ENCODE assay signal across 20 cellular contexts in the genomic region with DNA sequence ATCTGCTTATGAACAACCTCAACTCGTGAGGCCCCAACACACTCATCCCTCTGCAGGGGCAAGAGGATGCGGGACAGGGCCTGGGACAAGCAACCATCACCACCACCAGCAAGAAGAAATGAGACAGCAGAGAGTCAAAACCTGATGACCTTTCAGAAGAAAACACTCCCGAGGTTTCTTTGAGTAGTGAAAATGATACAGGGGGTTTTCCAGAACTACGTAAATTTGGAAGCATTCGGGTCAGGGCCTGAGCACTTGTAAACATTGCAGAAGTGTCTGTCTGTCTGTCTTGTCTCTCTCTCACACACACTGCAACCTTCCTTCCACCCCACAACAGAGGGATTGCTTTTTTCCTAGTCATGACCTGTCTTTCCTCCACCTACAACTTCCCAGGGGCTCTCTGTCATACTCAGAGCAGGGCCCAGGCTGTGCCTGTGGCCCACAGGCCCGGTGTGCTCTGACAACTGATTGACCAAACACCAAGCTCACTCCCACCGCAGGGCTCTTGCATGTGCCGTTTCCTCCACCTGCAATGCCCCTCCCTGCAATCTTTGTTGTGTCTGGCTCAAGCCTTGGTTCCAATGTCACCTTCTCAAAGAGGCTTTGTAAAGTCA.
DNase-seq lines count a peak whose midpoint lies in the region; ATAC-seq and TF ChIP-seq lines count a peak whose summit lies in the region.
"Had no signal": no experiment of that assay in that cellular context is flagged by ENCODE, and none has a peak within 500 bp of the region (broad histone marks: within the 10 kb centered on the region; RNA-seq: fewer than 3 reads in every experiment).

No MANE protein-coding gene starts in this region.

- H3K27ac ChIP-seq in MM.1S (ENCODE audit: low read length) (peak overlapping the region; percentile 11; the same call in 1 of the 2 replicates), ascending aorta (no peak overlapping the region)
- H3K27ac ChIP-seq: SJCRH30 had no signal

- no peaks in the 10 kb centered on the region for H3K9me3 ChIP-seq in MM.1S (replicated peaks; ENCODE audit: insufficient read depth, low read length)
- no peaks in the 10 kb centered on the region for H3K9me3 ChIP-seq in ascending aorta
- H3K9me3 ChIP-seq: MG63, SJCRH30 had no signal

- H3K79me2 ChIP-seq in MM.1S (ENCODE audit: low read length) = no peaks in the 10 kb centered on the region

- no peak overlapping the region for H3K27ac Mint-ChIP-seq in activated CD8-positive, alpha-beta T cell treated with anti-CD3 and anti-CD28 coated beads for 36 hours
- H3K27ac Mint-ChIP-seq in activated CD8-positive, alpha-beta T cell treated with anti-CD3 and anti-CD28 coated beads, Interleukin-2, amount 10 ng/mL, durations not matched to agents 7 days and 5 days = no peak overlapping the region
- peak overlapping the region; percentile 74 for H3K27ac Mint-ChIP-seq in stimulated activated naive B cell treated with anti-CD40 and anti-IgM and Interleukin-4, amounts not matched to agents 10 μg/mL and 1 μg/mL and 100 μg/mL, for 72 hours
- H3K27ac Mint-ChIP-seq: dendritic cell treated with granulocyte-macrophage colony-stimulating factor and Interleukin-4, amounts not matched to agents 40 ng/mL and 50 ng/mL, for 4 days; mesothelial cell of epicardium; stimulated activated naive CD8-positive, alpha-beta T cell treated with anti-CD3 and anti-CD28 coated beads, Interleukin-15, Interleukin-2, amounts not matched to agents 100 ng/mL and 50 ng/mL, for 24 hours had no signal

- no peaks in the 10 kb centered on the region for H3K36me3 Mint-ChIP-seq in activated CD8-positive, alpha-beta T cell treated with anti-CD3 and anti-CD28 coated beads for 36 hours (ENCODE audit: low read depth)
- no peaks in the 10 kb centered on the region for H3K36me3 Mint-ChIP-seq in activated CD8-positive, alpha-beta T cell treated with anti-CD3 and anti-CD28 coated beads, Interleukin-2, amount 10 ng/mL, durations not matched to agents 7 days and 5 days (ENCODE audit: low read depth)
- H3K36me3 Mint-ChIP-seq in stimulated activated naive B cell treated with anti-CD40 and anti-IgM and Interleukin-4, amounts not matched to agents 10 μg/mL and 1 μg/mL and 100 μg/mL, for 72 hours = no peaks in the 10 kb centered on the region
- H3K36me3 Mint-ChIP-seq: CD14-positive monocyte had no signal

- POLR2A ChIA-PET in activated CD8-positive, alpha-beta T cell treated with anti-CD3 and anti-CD28 coated beads for 36 hours (lab: Charles Lee) = no interaction called here
- POLR2A ChIA-PET in activated CD8-positive, alpha-beta T cell treated with anti-CD3 and anti-CD28 coated beads, Interleukin-2, amount 10 ng/mL, durations not matched to agents 7 days and 5 days (lab: Charles Lee) = no interaction called here

- intact Hi-C loops in activated CD8-positive, alpha-beta T cell treated with anti-CD3 and anti-CD28 coated beads for 36 hours (cut with micrococcal nuclease) = no loop called here
- intact Hi-C loops in ascending aorta (cut with DNase I) = no loop called here

- CTCF ChIA-PET in activated CD8-positive, alpha-beta T cell treated with anti-CD3 and anti-CD28 coated beads for 36 hours (lab: Charles Lee) = no interaction called here
- CTCF ChIA-PET in activated CD8-positive, alpha-beta T cell treated with anti-CD3 and anti-CD28 coated beads, Interleukin-2, amount 10 ng/mL, durations not matched to agents 7 days and 5 days (lab: Charles Lee) = no interaction called here

- H3K9me2 ChIP-seq in MM.1S (replicated peaks; ENCODE audit: insufficient read depth, low read length) = no peaks in the 10 kb centered on the region

- no peaks in the 10 kb centered on the region for H3F3A ChIP-seq in MM.1S (ENCODE audit: insufficient read depth, low read length)

- H3K9me3 Mint-ChIP-seq in activated CD8-positive, alpha-beta T cell treated with anti-CD3 and anti-CD28 coated beads for 36 hours = no peaks in the 10 kb centered on the region
- no peaks in the 10 kb centered on the region for H3K9me3 Mint-ChIP-seq in activated CD8-positive, alpha-beta T cell treated with anti-CD3 and anti-CD28 coated beads, Interleukin-2, amount 10 ng/mL, durations not matched to agents 7 days and 5 days (ENCODE audit: insufficient read depth)
- H3K9me3 Mint-ChIP-seq in stimulated activated naive B cell treated with anti-CD40 and anti-IgM and Interleukin-4, amounts not matched to agents 10 μg/mL and 1 μg/mL and 100 μg/mL, for 72 hours = peaks cover 0 to 2% of the 10 kb centered on the region in 2 donors
- H3K9me3 Mint-ChIP-seq: dendritic cell treated with granulocyte-macrophage colony-stimulating factor and Interleukin-4, amounts not matched to agents 40 ng/mL and 50 ng/mL, for 4 days; mesothelial cell of epicardium; stimulated activated naive CD8-positive, alpha-beta T cell treated with anti-CD3 and anti-CD28 coated beads, Interleukin-15, Interleukin-2, amounts not matched to agents 100 ng/mL and 50 ng/mL, for 24 hours had no signal

- no peak overlapping the region for H3K9ac ChIP-seq in MM.1S (ENCODE audit: low read length)

- no peaks in the 10 kb centered on the region for H3K4me1 ChIP-seq in MM.1S (ENCODE audit: low read length)
- H3K4me1 ChIP-seq in ascending aorta = no peaks in the 10 kb centered on the region
- H3K4me1 ChIP-seq: SJCRH30 had no signal

- H3K4me2 ChIP-seq in MM.1S (ENCODE audit: low read depth, low read length) = no peak overlapping the region

- DNase-seq in activated CD8-positive, alpha-beta T cell treated with anti-CD3 and anti-CD28 coated beads for 36 hours = no peak
- no peak for DNase-seq in activated CD8-positive, alpha-beta T cell treated with anti-CD3 and anti-CD28 coated beads, Interleukin-2, amount 10 ng/mL, durations not matched to agents 7 days and 5 days
- DNase-seq in MM.1S = peak; percentile 24
- no peak for DNase-seq in stimulated activated naive B cell treated with anti-CD40 and anti-IgM and Interleukin-4, amounts not matched to agents 10 μg/mL and 1 μg/mL and 100 μg/mL, for 72 hours
- no peak for DNase-seq in stimulated activated CD4-positive, alpha-beta T cell treated with anti-CD3 and anti-CD28 coated beads, Interleukin-15, amount 100 ng/mL, for 24 hours
- DNase-seq in ascending aorta (ENCODE audit: low spot score in 2 of 2) = no peak
- DNase-seq: foreskin melanocyte, left cardiac atrium, MG63, NCI-H2081, NCI-H524 treated with DMSO at 0.1 percent for 48 hours, PC-3, SJCRH30, T-helper 9 cell had no signal

- H2AFZ ChIP-seq in MM.1S (ENCODE audit: low read length) = no peak overlapping the region

- H4K20me1 ChIP-seq in MM.1S (ENCODE audit: insufficient read depth, low read length) = no peaks in the 10 kb centered on the region

- H3K27me3 ChIP-seq in MM.1S (replicated peaks; ENCODE audit: insufficient read depth, low read length) (no peaks in the 10 kb centered on the region; the same call in 1 of the 2 replicates), ascending aorta (no peaks in the 10 kb centered on the region)
- H3K27me3 ChIP-seq: MG63, SJCRH30 had no signal

- peaks cover 11% of the 10 kb centered on the region for H3K27me3 Mint-ChIP-seq in activated CD8-positive, alpha-beta T cell treated with anti-CD3 and anti-CD28 coated beads for 36 hours
- peaks cover 2% of the 10 kb centered on the region for H3K27me3 Mint-ChIP-seq in activated CD8-positive, alpha-beta T cell treated with anti-CD3 and anti-CD28 coated beads, Interleukin-2, amount 10 ng/mL, durations not matched to agents 7 days and 5 days (ENCODE audit: low read depth)
- peaks cover 13 to 34% of the 10 kb centered on the region in 2 donors for H3K27me3 Mint-ChIP-seq in stimulated activated naive B cell treated with anti-CD40 and anti-IgM and Interleukin-4, amounts not matched to agents 10 μg/mL and 1 μg/mL and 100 μg/mL, for 72 hours

- no peak for TF ChIP-seq CTCF in activated CD8-positive, alpha-beta T cell treated with anti-CD3 and anti-CD28 coated beads for 36 hours (IDR thresholded peaks at IDR 0.05)
- TF ChIP-seq CTCF in MM.1S (IDR thresholded peaks at IDR 0.05; ENCODE audit: low read length) (no peak), ascending aorta (IDR thresholded peaks at IDR 0.05) (no peak)

- H3K4me1 Mint-ChIP-seq in activated CD8-positive, alpha-beta T cell treated with anti-CD3 and anti-CD28 coated beads for 36 hours (ENCODE audit: low read depth) = no peaks in the 10 kb centered on the region
- no peaks in the 10 kb centered on the region for H3K4me1 Mint-ChIP-seq in activated CD8-positive, alpha-beta T cell treated with anti-CD3 and anti-CD28 coated beads, Interleukin-2, amount 10 ng/mL, durations not matched to agents 7 days and 5 days (ENCODE audit: low read depth)
- peaks cover 0 to 8% of the 10 kb centered on the region in 2 donors for H3K4me1 Mint-ChIP-seq in stimulated activated naive B cell treated with anti-CD40 and anti-IgM and Interleukin-4, amounts not matched to agents 10 μg/mL and 1 μg/mL and 100 μg/mL, for 72 hours
- H3K4me1 Mint-ChIP-seq: CD14-positive monocyte had no signal

- ATAC-seq in activated CD8-positive, alpha-beta T cell treated with anti-CD3 and anti-CD28 coated beads for 36 hours = peak; percentile 20
- no peak for ATAC-seq in activated CD8-positive, alpha-beta T cell treated with anti-CD3 and anti-CD28 coated beads, Interleukin-2, amount 10 ng/mL, durations not matched to agents 7 days and 5 days
- ATAC-seq in GM21717 (IDR thresholded peaks at IDR 0.05; ENCODE audit: unreplicated experiment) (peak; percentile 49), GM18861 (IDR thresholded peaks at IDR 0.05; ENCODE audit: unreplicated experiment) (no peak)
- peak; percentile 44 to 68 for ATAC-seq in stimulated activated naive B cell treated with anti-CD40 and anti-IgM and Interleukin-4, amounts not matched to agents 10 μg/mL and 1 μg/mL and 100 μg/mL, for 72 hours (replicated peaks)
- ATAC-seq: left cardiac atrium, PC-3 had no signal

- H3K4me3 Mint-ChIP-seq in activated CD8-positive, alpha-beta T cell treated with anti-CD3 and anti-CD28 coated beads for 36 hours = no peak overlapping the region
- H3K4me3 Mint-ChIP-seq in activated CD8-positive, alpha-beta T cell treated with anti-CD3 and anti-CD28 coated beads, Interleukin-2, amount 10 ng/mL, durations not matched to agents 7 days and 5 days = no peak overlapping the region
- no peak overlapping the region for H3K4me3 Mint-ChIP-seq in stimulated activated naive B cell treated with anti-CD40 and anti-IgM and Interleukin-4, amounts not matched to agents 10 μg/mL and 1 μg/mL and 100 μg/mL, for 72 hours
- H3K4me3 Mint-ChIP-seq: CD14-positive monocyte; dendritic cell treated with granulocyte-macrophage colony-stimulating factor and Interleukin-4, amounts not matched to agents 40 ng/mL and 50 ng/mL, for 4 days; mesothelial cell of epicardium; stimulated activated naive CD8-positive, alpha-beta T cell treated with anti-CD3 and anti-CD28 coated beads, Interleukin-15, Interleukin-2, amounts not matched to agents 100 ng/mL and 50 ng/mL, for 24 hours had no signal

- H3K4me3 ChIP-seq in MM.1S (ENCODE audit: low read length) (no peak overlapping the region), ascending aorta (no peak overlapping the region)
- H3K4me3 ChIP-seq: MG63, SJCRH30 had no signal

- H3K36me3 ChIP-seq in MM.1S (replicated peaks; ENCODE audit: insufficient read depth, low read length) = no peaks in the 10 kb centered on the region
- no peaks in the 10 kb centered on the region for H3K36me3 ChIP-seq in ascending aorta
- H3K36me3 ChIP-seq: SJCRH30 had no signal

Comparison
In these comparisons a context has a peak if more than half of its experiments do, and no peak if none do; other contexts are left out.
1. ATAC-seq: peak in activated CD8-positive, alpha-beta T cell treated with anti-CD3 and anti-CD28 coated beads for 36 hours (single experiment), GM21717 (single experiment) and stimulated activated naive B cell treated with anti-CD40 and anti-IgM and Interleukin-4, amounts not matched to agents 10 μg/mL and 1 μg/mL and 100 μg/mL, for 72 hours (2 of 2); none in activated CD8-positive, alpha-beta T cell treated with anti-CD3 and anti-CD28 coated beads, Interleukin-2, amount 10 ng/mL, durations not matched to agents 7 days and 5 days (single experiment) and GM18861 (single experiment).